Comparison of ENCODE assay signal across 8 cellular contexts in genomic region chr15:75453703-75454470, GRCh38. TPM values are rescaled to one million over a fixed set of nuclear protein-coding genes. Genes with fewer than 3 reads are reported as not detected.
A peak's percentile ranks its signal among the peaks of the same experiment; 100 is the strongest.
DNase-seq lines count a peak whose midpoint lies in the region; ATAC-seq and TF ChIP-seq lines count a peak whose summit lies in the region.

No MANE protein-coding gene starts in this region.

- WGBS in suprapubic skin, result under 1% methylated on average over 26 of the region's 57 CpGs

- no peaks in the 10 kb centered on the region for H3K36me3 ChIP-seq in suprapubic skin

- H3K27ac ChIP-seq in suprapubic skin, result peak overlapping the region; percentile 97

- DNase-seq in GM10266 (ENCODE audit: extremely low spot score), result peak; percentile 98
- peak; percentile 99 for DNase-seq in NCI-H1092 treated with DMSO at 0.1 percent for 48 hours (lab: John Stamatoyannopoulos, UW)
- peak; percentile 98 for DNase-seq in glomerular endothelial cell (ENCODE audit: extremely low read depth, low read depth, low spot score)
- peak; percentile 87 to 99 (median 97) for DNase-seq in nucleus accumbens (lab: John Stamatoyannopoulos, UW)
- peak; percentile 98 to 99 for DNase-seq in suprapubic skin (ENCODE audit: low spot score in 2 of 2)

- TF ChIP-seq EP300 in suprapubic skin (IDR thresholded peaks at IDR 0.05), result no peak

- peaks cover 43% of the 10 kb centered on the region for H3K4me1 ChIP-seq in suprapubic skin

- peak overlapping the region; percentile 99 for H3K27ac Mint-ChIP-seq in activated naive CD8-positive, alpha-beta T cell

- ATAC-seq in HG02610 (IDR thresholded peaks at IDR 0.05; ENCODE audit: unreplicated experiment), result peak; percentile 36
- peak; percentile 47 for ATAC-seq in SK-N-SH treated with all-trans-retinoic acid at 6 μM for 48 hours

- H3K27me3 Mint-ChIP-seq in activated naive CD8-positive, alpha-beta T cell, result no peaks in the 10 kb centered on the region

- H3K27me3 ChIP-seq in suprapubic skin, result no peaks in the 10 kb centered on the region

- no peaks in the 10 kb centered on the region for H3K36me3 Mint-ChIP-seq in activated naive CD8-positive, alpha-beta T cell

- TF ChIP-seq POLR2A in suprapubic skin (IDR thresholded peaks at IDR 0.05), result peak in 1 of 2 donors; percentile 80

- peaks cover 29% of the 10 kb centered on the region for H3K4me1 Mint-ChIP-seq in activated naive CD8-positive, alpha-beta T cell (ENCODE audit: low read depth)

- H3K4me3 Mint-ChIP-seq in activated naive CD8-positive, alpha-beta T cell, result peak overlapping the region; percentile 92

- no peaks in the 10 kb centered on the region for H3K9me3 ChIP-seq in suprapubic skin

- no peaks in the 10 kb centered on the region for H3K9me3 Mint-ChIP-seq in activated naive CD8-positive, alpha-beta T cell (ENCODE audit: low read depth)

- TF ChIP-seq CTCF in GM10266 (IDR thresholded peaks at IDR 0.05; ENCODE audit: control insufficient read depth, insufficient read depth, low read depth, missing control alignments) (no peak), suprapubic skin (IDR thresholded peaks at IDR 0.05) (no peak)

- peak overlapping the region; percentile 89 for H3K4me3 ChIP-seq in suprapubic skin

TF ChIP-seq in SK-N-SH treated with all-trans-retinoic acid at 6 μM for 48 hours, 23 proteins besides CTCF, POLR2A, EP300 and RAD21:
- TF ChIP-seq PATZ1 (CRISPR knock-in tag; IDR thresholded peaks at IDR 0.05; ENCODE audit: borderline replicate concordance) (no peak), ISL1 (CRISPR knock-in tag; IDR thresholded peaks at IDR 0.05) (no peak), ZC3H10 (CRISPR knock-in tag; IDR thresholded peaks at IDR 0.05) (no peak), ARNTL (CRISPR knock-in tag; IDR thresholded peaks at IDR 0.05; ENCODE audit: borderline replicate concordance, low read depth) (no peak), OSR1 (CRISPR knock-in tag; IDR thresholded peaks at IDR 0.05) (no peak), TCF4 (CRISPR knock-in tag; IDR thresholded peaks at IDR 0.05; ENCODE audit: borderline replicate concordance) (no peak), SNAI2 (CRISPR knock-in tag; IDR thresholded peaks at IDR 0.05) (no peak), PPARA (CRISPR knock-in tag; IDR thresholded peaks at IDR 0.05; ENCODE audit: borderline replicate concordance) (no peak)

RNA-seq across cellular contexts. Expression of gene SIN3A, which starts 2.4 kb away (rescaled TPM):
- total RNA-seq in glomerular endothelial cell, result 25.1 and 40.8 TPM in 2 replicates
- 10 to 100 TPM; 55.2 to 94.8 (median 66.0) TPM for total RNA-seq in suprapubic skin

Comparison
In these comparisons a context has a peak if more than half of its experiments do, and no peak if none do; other contexts are left out.
1. Peak in every context shown above with its lines: DNase-seq, ATAC-seq, H3K4me3 ChIP-seq and H3K27ac ChIP-seq.